Comparison of ENCODE assay signal across 8 cellular contexts in the genomic region with DNA sequence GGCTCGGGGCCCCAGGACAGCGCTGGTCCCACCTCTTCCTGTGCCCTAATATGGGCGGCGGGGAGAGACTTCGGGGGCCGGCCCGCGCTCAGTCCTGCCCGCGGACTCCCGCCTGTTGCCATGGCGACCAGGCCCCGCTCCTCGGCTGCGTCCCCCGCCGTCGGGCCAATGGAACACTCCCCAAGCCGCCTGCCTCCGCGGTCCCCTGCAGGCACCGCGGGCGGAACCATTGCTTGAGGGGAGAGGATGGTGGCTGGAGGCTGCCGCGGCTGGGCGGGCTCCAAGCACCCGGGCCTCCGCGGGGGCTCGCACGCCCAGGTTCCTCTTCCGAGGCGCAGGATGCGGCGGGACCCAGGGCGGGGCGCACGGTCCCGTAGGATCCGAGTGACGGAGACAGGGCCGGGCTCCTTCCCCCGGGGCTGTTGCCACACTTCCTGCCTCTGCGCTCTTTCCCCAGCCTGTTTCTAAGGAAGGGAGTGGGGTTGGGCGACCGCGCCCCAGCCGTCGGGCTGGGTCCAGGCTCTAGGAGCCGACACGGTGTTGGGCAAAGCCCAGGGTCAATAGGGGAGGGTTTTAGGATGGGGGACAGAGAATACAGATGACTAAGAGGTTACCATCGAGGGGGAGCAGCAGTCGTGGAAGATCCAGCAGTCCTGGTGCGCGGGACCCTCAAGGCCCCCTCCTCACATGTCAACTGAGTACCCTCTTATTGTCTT. TPM values are rescaled to one million over a fixed set of nuclear protein-coding genes. Genes with fewer than 3 reads are reported as not detected.
DNase-seq lines count a peak whose midpoint lies in the region; ATAC-seq and TF ChIP-seq lines count a peak whose summit lies in the region.

No MANE protein-coding gene starts in this region.

- no peak overlapping the region for H3K27ac Mint-ChIP-seq in nephron progenitor cell
- H3K27ac Mint-ChIP-seq in stimulated activated naive CD8-positive, alpha-beta T cell treated with anti-CD3 and anti-CD28 coated beads, Interleukin-15, amount 100 ng/mL, for 72 hours = peak overlapping the region; percentile 89 to 100

- peaks cover 43% of the 10 kb centered on the region for H3K4me1 Mint-ChIP-seq in nephron progenitor cell
- H3K4me1 Mint-ChIP-seq in stimulated activated naive CD8-positive, alpha-beta T cell treated with anti-CD3 and anti-CD28 coated beads, Interleukin-15, amount 100 ng/mL, for 72 hours = peaks cover 26% of the 10 kb centered on the region

- peak overlapping the region; percentile 78 for H3K4me2 ChIP-seq in DND-41 (ENCODE audit: insufficient read depth, low read length)
- peak overlapping the region; percentile 76 for H3K4me2 ChIP-seq in GM23248 (ENCODE audit: unreplicated experiment)

- peak; percentile 31 for ATAC-seq in DND-41 (ENCODE audit: insufficient read depth, low read depth)
- ATAC-seq in stimulated activated naive CD8-positive, alpha-beta T cell treated with anti-CD3 and anti-CD28 coated beads, Interleukin-15, amount 100 ng/mL, for 72 hours = peak; percentile 64

- H3K9me3 ChIP-seq in DND-41 (ENCODE audit: insufficient read depth, low read length, severe bottlenecking) (no peaks in the 10 kb centered on the region), GM23248 (ENCODE audit: low read depth) (no peaks in the 10 kb centered on the region)

- H3K27me3 Mint-ChIP-seq in nephron progenitor cell (ENCODE audit: low read depth, poor library complexity) = peaks cover 4% of the 10 kb centered on the region
- H3K27me3 Mint-ChIP-seq in stimulated activated naive CD8-positive, alpha-beta T cell treated with anti-CD3 and anti-CD28 coated beads, Interleukin-15, amount 100 ng/mL, for 72 hours = no peaks in the 10 kb centered on the region

- H3K9me2 ChIP-seq in GM23248 (ENCODE audit: insufficient read depth) = no peaks in the 10 kb centered on the region

- H2AFZ ChIP-seq in DND-41 (ENCODE audit: low read depth, low read length) (peak overlapping the region; percentile 66), GM23248 (no peak overlapping the region)

- 1 to 2% methylated on average over 30 to 52 of the region's 56 CpGs for WGBS in GM23248 (ENCODE audit: low coverage in 1 of 2, low lambda C conversion rate in 2 of 2, missing lambda C conversion rate in 2 of 2), 2 experiments

- H3K9ac ChIP-seq in DND-41 (ENCODE audit: low read depth, low read length) (peak overlapping the region; percentile 79), GM23248 (peak overlapping the region; percentile 98)

- peaks cover 23% of the 10 kb centered on the region for H3K79me2 ChIP-seq in DND-41 (ENCODE audit: insufficient read depth, low read length)
- H3K79me2 ChIP-seq in GM23248 (ENCODE audit: insufficient read depth) = peaks cover 19% of the 10 kb centered on the region

- H4K20me1 ChIP-seq in DND-41 (ENCODE audit: insufficient read depth, low read length) (no peaks in the 10 kb centered on the region; the same call in 1 of the 2 replicates), GM23248 (ENCODE audit: insufficient read depth) (no peaks in the 10 kb centered on the region)

- H3K4me3 Mint-ChIP-seq in nephron progenitor cell = peak overlapping the region; percentile 87
- H3K4me3 Mint-ChIP-seq in stimulated activated naive CD8-positive, alpha-beta T cell treated with anti-CD3 and anti-CD28 coated beads, Interleukin-15, amount 100 ng/mL, for 72 hours = peak overlapping the region; percentile 90 to 91

- DNase-seq in DND-41 (peak; percentile 75), GM23248 (peak; percentile 98), Kasumi-1 (lab: John Stamatoyannopoulos, UW) (peak; percentile 93 to 98), SHP77 (lab: John Stamatoyannopoulos, UW) (peak; percentile 85 to 93), activated gamma-delta T cell (lab: John Stamatoyannopoulos, UW) (peak; percentile 95), fibroblast of the conjunctiva (ENCODE audit: low read depth) (peak; percentile 93), nephron progenitor cell (peak; percentile 97)
- DNase-seq in stimulated activated naive CD8-positive, alpha-beta T cell treated with anti-CD3 and anti-CD28 coated beads, Interleukin-15, amount 100 ng/mL, for 72 hours = peak; percentile 100

- H3K27me3 ChIP-seq in DND-41 (ENCODE audit: insufficient read depth, low read length, poor library complexity) (no peaks in the 10 kb centered on the region), GM23248 (replicated peaks; ENCODE audit: insufficient read depth) (no peaks in the 10 kb centered on the region)

- no peak for TF ChIP-seq CTCF in DND-41 (IDR thresholded peaks at IDR 0.05; ENCODE audit: borderline replicate concordance, extremely low read depth, low read length, poor library complexity, severe bottlenecking)
- no peak for TF ChIP-seq CTCF in nephron progenitor cell (IDR thresholded peaks at IDR 0.05)

- peaks cover 53% of the 10 kb centered on the region for H3K4me1 ChIP-seq in DND-41 (ENCODE audit: insufficient read depth, low read length)
- peaks cover 30% of the 10 kb centered on the region for H3K4me1 ChIP-seq in GM23248 (ENCODE audit: insufficient read depth)

- H3K4me3 ChIP-seq in DND-41 (ENCODE audit: low read depth in 1 of 2, low read length in 2 of 2) (peak overlapping the region in 1 of 2 experiments; percentile 69; a peak in 2 of 4 replicates), GM23248 (peak overlapping the region; percentile 93)

- H3K27ac ChIP-seq in DND-41 (ENCODE audit: low read length) (peak overlapping the region; percentile 38; the same call in 1 of the 2 replicates), GM23248 (peak overlapping the region; percentile 99)

- H3K36me3 Mint-ChIP-seq in nephron progenitor cell (ENCODE audit: low read depth) = no peaks in the 10 kb centered on the region

- in situ Hi-C loops in GM23248 (cut with MboI) = no loop called here

- peaks cover 44% of the 10 kb centered on the region for H3F3A ChIP-seq in GM23248 (ENCODE audit: insufficient read depth)

- H3K36me3 ChIP-seq in DND-41 (ENCODE audit: insufficient read depth, low read length) = no peaks in the 10 kb centered on the region; the same call in 1 of the 2 replicates
- no peaks in the 10 kb centered on the region for H3K36me3 ChIP-seq in GM23248 (ENCODE audit: low read depth)

- H3K9me3 Mint-ChIP-seq in nephron progenitor cell = no peaks in the 10 kb centered on the region
- H3K9me3 Mint-ChIP-seq in stimulated activated naive CD8-positive, alpha-beta T cell treated with anti-CD3 and anti-CD28 coated beads, Interleukin-15, amount 100 ng/mL, for 72 hours = no peaks in the 10 kb centered on the region

RNA-seq across cellular contexts. Expression of a gene that starts 1.2 kb away (rescaled TPM):
- total RNA-seq in GM23248 (2014; rRNA removed; shearing (Covaris generic)) = 159 and 195 TPM in 2 replicates
- 95.1 and 96.2 TPM in 2 replicates for polyA plus RNA-seq in GM23248 (2016; fragmentation: Nextera tagmentation; extraction: Ambion mirVana)

RNA-seq across cellular contexts. Expression of a gene that starts 11.5 kb away (rescaled TPM):
- total RNA-seq in GM23248 (2014; rRNA removed; shearing (Covaris generic)) = 230 TPM in 2 replicates
- 252 TPM in 2 replicates for polyA plus RNA-seq in GM23248 (2016; fragmentation: Nextera tagmentation; extraction: Ambion mirVana)

RNA-seq across cellular contexts. Expression of a gene that starts 11.8 kb away (rescaled TPM):
- not detected in 2 replicates for total RNA-seq in GM23248 (2014; rRNA removed; shearing (Covaris generic))
- 10.8 and 12.5 TPM in 2 replicates for polyA plus RNA-seq in GM23248 (2016; fragmentation: Nextera tagmentation; extraction: Ambion mirVana)

RNA-seq across cellular contexts. Expression of a gene that starts 14.7 kb away (rescaled TPM):
- total RNA-seq in GM23248 (2014; rRNA removed; shearing (Covaris generic)) = 17.1 TPM in 2 replicates
- polyA plus RNA-seq in GM23248 (2016; fragmentation: Nextera tagmentation; extraction: Ambion mirVana) = 11.8 and 12.4 TPM in 2 replicates

RNA-seq across cellular contexts. Expression of a gene that starts 16.3 kb away (rescaled TPM):
- total RNA-seq in GM23248 (2014; rRNA removed; shearing (Covaris generic)) = 8.2 and 16.9 TPM in 2 replicates
- 23.8 and 32.3 TPM in 2 replicates for polyA plus RNA-seq in GM23248 (2016; fragmentation: Nextera tagmentation; extraction: Ambion mirVana)
